ENCODE assay signal across 1 cellular context in the genomic region with DNA sequence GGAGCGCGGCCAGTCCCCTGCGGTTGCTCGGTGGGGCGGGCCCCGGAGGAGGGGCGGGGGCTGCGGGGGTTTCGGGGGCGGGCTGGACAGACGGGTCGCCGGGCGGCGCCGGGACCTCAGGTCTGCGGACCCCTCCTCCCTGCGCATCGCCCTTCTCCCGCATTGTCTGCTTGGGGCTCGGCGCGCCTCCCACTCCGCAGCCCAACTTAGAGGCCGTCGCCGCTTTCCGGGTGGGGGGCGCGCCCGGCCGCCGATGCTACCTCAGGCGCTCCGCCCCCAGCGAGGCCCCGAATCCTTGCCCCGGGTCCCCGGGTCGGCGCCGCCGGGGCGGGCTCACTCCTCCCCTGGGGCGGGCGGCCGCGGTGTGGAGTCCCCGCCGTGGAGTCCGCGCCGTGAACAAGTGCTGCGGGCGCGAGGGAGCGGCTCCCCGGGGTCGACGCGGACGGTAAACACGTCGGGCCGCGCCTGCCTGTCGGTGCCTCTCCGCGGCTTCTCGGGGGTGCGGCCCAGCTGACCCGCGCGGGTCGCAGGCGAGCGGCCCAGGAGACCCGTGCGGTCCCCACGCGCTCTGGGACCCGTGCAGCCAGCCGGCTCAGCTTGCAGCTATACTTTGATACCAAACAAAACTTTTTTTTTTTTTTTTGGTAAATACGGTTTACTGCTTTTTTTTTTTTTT.
A peak's percentile ranks its signal among the peaks of the same experiment; 100 is the strongest.
TF ChIP-seq lines count a peak whose summit lies in the region.

No MANE protein-coding gene starts in this region.

TF ChIP-seq in HepG2, 621 proteins besides CTCF, POLR2A, EP300 and RAD21 (continued from another document and continues in another):
- TF ChIP-seq, protein P1, sequence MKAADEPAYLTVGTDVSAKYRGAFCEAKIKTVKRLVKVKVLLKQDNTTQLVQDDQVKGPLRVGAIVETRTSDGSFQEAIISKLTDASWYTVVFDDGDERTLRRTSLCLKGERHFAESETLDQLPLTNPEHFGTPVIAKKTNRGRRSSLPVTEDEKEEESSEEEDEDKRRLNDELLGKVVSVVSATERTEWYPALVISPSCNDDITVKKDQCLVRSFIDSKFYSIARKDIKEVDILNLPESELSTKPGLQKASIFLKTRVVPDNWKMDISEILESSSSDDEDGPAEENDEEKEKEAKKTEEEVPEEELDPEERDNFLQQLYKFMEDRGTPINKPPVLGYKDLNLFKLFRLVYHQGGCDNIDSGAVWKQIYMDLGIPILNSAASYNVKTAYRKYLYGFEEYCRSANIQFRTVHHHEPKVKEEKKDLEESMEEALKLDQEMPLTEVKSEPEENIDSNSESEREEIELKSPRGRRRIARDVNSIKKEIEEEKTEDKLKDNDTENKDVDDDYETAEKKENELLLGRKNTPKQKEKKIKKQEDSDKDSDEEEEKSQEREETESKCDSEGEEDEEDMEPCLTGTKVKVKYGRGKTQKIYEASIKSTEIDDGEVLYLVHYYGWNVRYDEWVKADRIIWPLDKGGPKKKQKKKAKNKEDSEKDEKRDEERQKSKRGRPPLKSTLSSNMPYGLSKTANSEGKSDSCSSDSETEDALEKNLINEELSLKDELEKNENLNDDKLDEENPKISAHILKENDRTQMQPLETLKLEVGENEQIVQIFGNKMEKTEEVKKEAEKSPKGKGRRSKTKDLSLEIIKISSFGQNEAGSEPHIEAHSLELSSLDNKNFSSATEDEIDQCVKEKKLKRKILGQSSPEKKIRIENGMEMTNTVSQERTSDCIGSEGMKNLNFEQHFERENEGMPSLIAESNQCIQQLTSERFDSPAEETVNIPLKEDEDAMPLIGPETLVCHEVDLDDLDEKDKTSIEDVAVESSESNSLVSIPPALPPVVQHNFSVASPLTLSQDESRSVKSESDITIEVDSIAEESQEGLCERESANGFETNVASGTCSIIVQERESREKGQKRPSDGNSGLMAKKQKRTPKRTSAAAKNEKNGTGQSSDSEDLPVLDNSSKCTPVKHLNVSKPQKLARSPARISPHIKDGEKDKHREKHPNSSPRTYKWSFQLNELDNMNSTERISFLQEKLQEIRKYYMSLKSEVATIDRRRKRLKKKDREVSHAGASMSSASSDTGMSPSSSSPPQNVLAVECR (CRISPR knock-in tag; IDR thresholded peaks at IDR 0.05; ENCODE audit: borderline replicate concordance) = peak; percentile 66; the same call in 1 of the 2 replicates
- TF ChIP-seq, protein P2, sequence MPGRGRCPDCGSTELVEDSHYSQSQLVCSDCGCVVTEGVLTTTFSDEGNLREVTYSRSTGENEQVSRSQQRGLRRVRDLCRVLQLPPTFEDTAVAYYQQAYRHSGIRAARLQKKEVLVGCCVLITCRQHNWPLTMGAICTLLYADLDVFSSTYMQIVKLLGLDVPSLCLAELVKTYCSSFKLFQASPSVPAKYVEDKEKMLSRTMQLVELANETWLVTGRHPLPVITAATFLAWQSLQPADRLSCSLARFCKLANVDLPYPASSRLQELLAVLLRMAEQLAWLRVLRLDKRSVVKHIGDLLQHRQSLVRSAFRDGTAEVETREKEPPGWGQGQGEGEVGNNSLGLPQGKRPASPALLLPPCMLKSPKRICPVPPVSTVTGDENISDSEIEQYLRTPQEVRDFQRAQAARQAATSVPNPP (CRISPR knock-in tag; IDR thresholded peaks at IDR 0.05) = peak; percentile 26; the same call in 1 of the 2 replicates
- TF ChIP-seq ZNF30 (CRISPR knock-in tag; IDR thresholded peaks at IDR 0.05) (no peak), ZNF670 (CRISPR knock-in tag; IDR thresholded peaks at IDR 0.05; ENCODE audit: borderline replicate concordance) (0 out of 2 replicates have a peak, but pooled peaks have one; percentile 44), KMT2A (CRISPR knock-in tag; IDR thresholded peaks at IDR 0.05) (peak; percentile 47; the same call in 1 of the 2 replicates), ERF (CRISPR knock-in tag; IDR thresholded peaks at IDR 0.05) (0 out of 2 replicates have a peak, but pooled peaks have one; percentile 10), ARNT2 (CRISPR knock-in tag; IDR thresholded peaks at IDR 0.05; ENCODE audit: low read depth) (peak; percentile 46; the same call in 1 of the 2 replicates), TCF12 (IDR thresholded peaks at IDR 0.05) (no peak), TCF12 (CRISPR knock-in tag; IDR thresholded peaks at IDR 0.05) (no peak; the same call in 1 of the 2 replicates), ZSCAN21 (CRISPR knock-in tag; IDR thresholded peaks at IDR 0.05; ENCODE audit: borderline replicate concordance) (peak; percentile 61; the same call in 1 of the 2 replicates), ATF1 (CRISPR knock-in tag; IDR thresholded peaks at IDR 0.05) (no peak), HDAC1 (CRISPR knock-in tag; IDR thresholded peaks at IDR 0.05) (peak; percentile 20; the same call in 1 of the 2 replicates), AGO2 (optimal IDR thresholded peaks at IDR 0.05; ENCODE audit: low read depth, low read length) (peak; percentile 77), HNRNPK (IDR thresholded peaks at IDR 0.05; ENCODE audit: low read depth, low read length, poor library complexity, severe bottlenecking) (peak; percentile 31), ZFYVE20 (CRISPR knock-in tag; IDR thresholded peaks at IDR 0.05; ENCODE audit: borderline replicate concordance, low read depth) (no peak), FLYWCH1 (CRISPR knock-in tag; IDR thresholded peaks at IDR 0.05) (no peak), TBL1XR1 (IDR thresholded peaks at IDR 0.05; ENCODE audit: borderline replicate concordance, low read length, partially characterized antibody) (no peak), MEIS1 (CRISPR knock-in tag; IDR thresholded peaks at IDR 0.05; ENCODE audit: borderline replicate concordance) (no peak), MAF1 (CRISPR knock-in tag; IDR thresholded peaks at IDR 0.05; ENCODE audit: borderline replicate concordance) (no peak), PHF21A (CRISPR knock-in tag; IDR thresholded peaks at IDR 0.05) (peak; percentile 39; the same call in 1 of the 2 replicates), FOXA1 (IDR thresholded peaks at IDR 0.05) (no peak), FOXA1 (CRISPR knock-in tag; IDR thresholded peaks at IDR 0.05) (peak; percentile 27; the same call in 1 of the 2 replicates), CREM (IDR thresholded peaks at IDR 0.05) (no peak), CREM (CRISPR knock-in tag; IDR thresholded peaks at IDR 0.05) (no peak), ZFX (CRISPR knock-in tag; IDR thresholded peaks at IDR 0.05; ENCODE audit: low read depth) (peak; percentile 64), ZNF776 (CRISPR knock-in tag; IDR thresholded peaks at IDR 0.05) (0 out of 2 replicates have a peak, but pooled peaks have one; percentile 54), THAP11 (CRISPR knock-in tag; IDR thresholded peaks at IDR 0.05) (no peak), ZNF678 (CRISPR knock-in tag; IDR thresholded peaks at IDR 0.05) (no peak), TBP (CRISPR knock-in tag; IDR thresholded peaks at IDR 0.05) (no peak), ZNF563 (CRISPR knock-in tag; IDR thresholded peaks at IDR 0.05) (0 out of 2 replicates have a peak, but pooled peaks have one; percentile 11), SMAD1 (CRISPR knock-in tag; IDR thresholded peaks at IDR 0.05; ENCODE audit: borderline replicate concordance, low read depth) (no peak), ZFY (CRISPR knock-in tag; IDR thresholded peaks at IDR 0.05) (peak; percentile 56), ZNF451 (CRISPR knock-in tag; IDR thresholded peaks at IDR 0.05) (no peak; the same call in 1 of the 2 replicates), HIVEP1 (CRISPR knock-in tag; IDR thresholded peaks at IDR 0.05) (no peak), ZNF496 (CRISPR knock-in tag; IDR thresholded peaks at IDR 0.05; ENCODE audit: insufficient replicate concordance) (no peak)
- TF ChIP-seq, protein P3, sequence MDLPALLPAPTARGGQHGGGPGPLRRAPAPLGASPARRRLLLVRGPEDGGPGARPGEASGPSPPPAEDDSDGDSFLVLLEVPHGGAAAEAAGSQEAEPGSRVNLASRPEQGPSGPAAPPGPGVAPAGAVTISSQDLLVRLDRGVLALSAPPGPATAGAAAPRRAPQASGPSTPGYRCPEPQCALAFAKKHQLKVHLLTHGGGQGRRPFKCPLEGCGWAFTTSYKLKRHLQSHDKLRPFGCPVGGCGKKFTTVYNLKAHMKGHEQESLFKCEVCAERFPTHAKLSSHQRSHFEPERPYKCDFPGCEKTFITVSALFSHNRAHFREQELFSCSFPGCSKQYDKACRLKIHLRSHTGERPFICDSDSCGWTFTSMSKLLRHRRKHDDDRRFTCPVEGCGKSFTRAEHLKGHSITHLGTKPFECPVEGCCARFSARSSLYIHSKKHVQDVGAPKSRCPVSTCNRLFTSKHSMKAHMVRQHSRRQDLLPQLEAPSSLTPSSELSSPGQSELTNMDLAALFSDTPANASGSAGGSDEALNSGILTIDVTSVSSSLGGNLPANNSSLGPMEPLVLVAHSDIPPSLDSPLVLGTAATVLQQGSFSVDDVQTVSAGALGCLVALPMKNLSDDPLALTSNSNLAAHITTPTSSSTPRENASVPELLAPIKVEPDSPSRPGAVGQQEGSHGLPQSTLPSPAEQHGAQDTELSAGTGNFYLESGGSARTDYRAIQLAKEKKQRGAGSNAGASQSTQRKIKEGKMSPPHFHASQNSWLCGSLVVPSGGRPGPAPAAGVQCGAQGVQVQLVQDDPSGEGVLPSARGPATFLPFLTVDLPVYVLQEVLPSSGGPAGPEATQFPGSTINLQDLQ (CRISPR knock-in tag; IDR thresholded peaks at IDR 0.05) = 0 out of 2 replicates have a peak, but pooled peaks have one; percentile 26
- TF ChIP-seq, protein P4, sequence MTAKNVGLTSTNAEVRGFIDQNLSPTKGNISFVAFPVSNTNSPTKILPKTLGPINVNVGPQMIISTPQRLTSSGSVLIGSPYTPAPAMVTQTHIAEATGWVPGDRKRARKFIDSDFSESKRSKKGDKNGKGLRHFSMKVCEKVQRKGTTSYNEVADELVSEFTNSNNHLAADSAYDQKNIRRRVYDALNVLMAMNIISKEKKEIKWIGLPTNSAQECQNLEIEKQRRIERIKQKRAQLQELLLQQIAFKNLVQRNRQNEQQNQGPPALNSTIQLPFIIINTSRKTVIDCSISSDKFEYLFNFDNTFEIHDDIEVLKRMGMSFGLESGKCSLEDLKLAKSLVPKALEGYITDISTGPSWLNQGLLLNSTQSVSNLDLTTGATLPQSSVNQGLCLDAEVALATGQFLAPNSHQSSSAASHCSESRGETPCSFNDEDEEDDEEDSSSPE (CRISPR knock-in tag; IDR thresholded peaks at IDR 0.05) = no peak
- TF ChIP-seq, protein P5, sequence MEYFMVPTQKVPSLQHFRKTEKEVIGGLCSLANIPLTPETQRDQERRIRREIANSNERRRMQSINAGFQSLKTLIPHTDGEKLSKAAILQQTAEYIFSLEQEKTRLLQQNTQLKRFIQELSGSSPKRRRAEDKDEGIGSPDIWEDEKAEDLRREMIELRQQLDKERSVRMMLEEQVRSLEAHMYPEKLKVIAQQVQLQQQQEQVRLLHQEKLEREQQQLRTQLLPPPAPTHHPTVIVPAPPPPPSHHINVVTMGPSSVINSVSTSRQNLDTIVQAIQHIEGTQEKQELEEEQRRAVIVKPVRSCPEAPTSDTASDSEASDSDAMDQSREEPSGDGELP (IDR thresholded peaks at IDR 0.05; ENCODE audit: borderline replicate concordance, low read depth) = peak; percentile 47; the same call in 1 of the 2 replicates
- TF ChIP-seq, protein P6, sequence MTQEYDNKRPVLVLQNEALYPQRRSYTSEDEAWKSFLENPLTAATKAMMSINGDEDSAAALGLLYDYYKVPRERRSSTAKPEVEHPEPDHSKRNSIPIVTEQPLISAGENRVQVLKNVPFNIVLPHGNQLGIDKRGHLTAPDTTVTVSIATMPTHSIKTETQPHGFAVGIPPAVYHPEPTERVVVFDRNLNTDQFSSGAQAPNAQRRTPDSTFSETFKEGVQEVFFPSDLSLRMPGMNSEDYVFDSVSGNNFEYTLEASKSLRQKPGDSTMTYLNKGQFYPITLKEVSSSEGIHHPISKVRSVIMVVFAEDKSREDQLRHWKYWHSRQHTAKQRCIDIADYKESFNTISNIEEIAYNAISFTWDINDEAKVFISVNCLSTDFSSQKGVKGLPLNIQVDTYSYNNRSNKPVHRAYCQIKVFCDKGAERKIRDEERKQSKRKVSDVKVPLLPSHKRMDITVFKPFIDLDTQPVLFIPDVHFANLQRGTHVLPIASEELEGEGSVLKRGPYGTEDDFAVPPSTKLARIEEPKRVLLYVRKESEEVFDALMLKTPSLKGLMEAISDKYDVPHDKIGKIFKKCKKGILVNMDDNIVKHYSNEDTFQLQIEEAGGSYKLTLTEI (CRISPR knock-in tag; conservative IDR thresholded peaks at IDR 0.05) = no peak
- TF ChIP-seq, protein P7, sequence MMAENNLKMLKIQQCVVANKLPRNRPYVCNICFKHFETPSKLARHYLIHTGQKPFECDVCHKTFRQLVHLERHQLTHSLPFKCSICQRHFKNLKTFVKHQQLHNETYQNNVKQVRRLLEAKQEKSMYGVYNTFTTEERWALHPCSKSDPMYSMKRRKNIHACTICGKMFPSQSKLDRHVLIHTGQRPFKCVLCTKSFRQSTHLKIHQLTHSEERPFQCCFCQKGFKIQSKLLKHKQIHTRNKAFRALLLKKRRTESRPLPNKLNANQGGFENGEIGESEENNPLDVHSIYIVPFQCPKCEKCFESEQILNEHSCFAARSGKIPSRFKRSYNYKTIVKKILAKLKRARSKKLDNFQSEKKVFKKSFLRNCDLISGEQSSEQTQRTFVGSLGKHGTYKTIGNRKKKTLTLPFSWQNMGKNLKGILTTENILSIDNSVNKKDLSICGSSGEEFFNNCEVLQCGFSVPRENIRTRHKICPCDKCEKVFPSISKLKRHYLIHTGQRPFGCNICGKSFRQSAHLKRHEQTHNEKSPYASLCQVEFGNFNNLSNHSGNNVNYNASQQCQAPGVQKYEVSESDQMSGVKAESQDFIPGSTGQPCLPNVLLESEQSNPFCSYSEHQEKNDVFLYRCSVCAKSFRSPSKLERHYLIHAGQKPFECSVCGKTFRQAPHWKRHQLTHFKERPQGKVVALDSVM (CRISPR knock-in tag; IDR thresholded peaks at IDR 0.05) = 0 out of 2 replicates have a peak, but pooled peaks have one; percentile 12
- TF ChIP-seq, protein P8, sequence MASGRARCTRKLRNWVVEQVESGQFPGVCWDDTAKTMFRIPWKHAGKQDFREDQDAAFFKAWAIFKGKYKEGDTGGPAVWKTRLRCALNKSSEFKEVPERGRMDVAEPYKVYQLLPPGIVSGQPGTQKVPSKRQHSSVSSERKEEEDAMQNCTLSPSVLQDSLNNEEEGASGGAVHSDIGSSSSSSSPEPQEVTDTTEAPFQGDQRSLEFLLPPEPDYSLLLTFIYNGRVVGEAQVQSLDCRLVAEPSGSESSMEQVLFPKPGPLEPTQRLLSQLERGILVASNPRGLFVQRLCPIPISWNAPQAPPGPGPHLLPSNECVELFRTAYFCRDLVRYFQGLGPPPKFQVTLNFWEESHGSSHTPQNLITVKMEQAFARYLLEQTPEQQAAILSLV (CRISPR knock-in tag; IDR thresholded peaks at IDR 0.05; ENCODE audit: borderline replicate concordance) = no peak
